8 cellular contexts compared by ENCODE assay signal in genomic region chr12:112303004-112303403, GRCh38.
DNase-seq lines count a peak whose midpoint lies in the region; ATAC-seq and TF ChIP-seq lines count a peak whose summit lies in the region.

No MANE protein-coding gene starts in this region.

- H3K36me3 ChIP-seq in MG63: no peaks in the 10 kb centered on the region; the same call in 1 of the 2 replicates
- H3K36me3 ChIP-seq in left ventricle myocardium inferior: peaks cover 31% of the 10 kb centered on the region

- peaks cover 0 to 13% (median under 1%) of the 10 kb centered on the region in 3 donors for H3K4me1 Mint-ChIP-seq in naive B cell

- H3K9me3 ChIP-seq in MG63 (no peaks in the 10 kb centered on the region), left ventricle myocardium inferior (replicated peaks) (no peaks in the 10 kb centered on the region)

- peak; percentile 99 for ATAC-seq in GM21619 (IDR thresholded peaks at IDR 0.05; ENCODE audit: unreplicated experiment)
- ATAC-seq in naive B cell (ENCODE audit: low read depth in 2 of 2): peak; percentile 35 to 52

- no peak for TF ChIP-seq CTCF in left ventricle myocardium inferior (IDR thresholded peaks at IDR 0.05; ENCODE audit: borderline replicate concordance)

- H3K4me3 Mint-ChIP-seq in naive B cell: no peak overlapping the region

- H3K27ac ChIP-seq in left ventricle myocardium inferior (replicated peaks): no peak overlapping the region

- DNase-seq in EH (ENCODE audit: low read depth) (peak; percentile 83), MG63 (peak; percentile 16), naive B cell (no peak), GF-D8 (lab: John Stamatoyannopoulos, UW) (no peak), left ventricle myocardium inferior (no peak), GOT3 (lab: John Stamatoyannopoulos, UW) (no peak)
- peak; percentile 18 for DNase-seq in activated effector memory CD4-positive, alpha-beta T cell treated with Interleukin-2 at 50 U/mL for 16 hours

- H3K4me3 ChIP-seq in MG63 (no peak overlapping the region), left ventricle myocardium inferior (no peak overlapping the region)

- H3K9me3 Mint-ChIP-seq in naive B cell: no peaks in the 10 kb centered on the region

- H3K36me3 Mint-ChIP-seq in naive B cell: peaks cover 14 to 18% of the 10 kb centered on the region in 2 donors

- no peaks in the 10 kb centered on the region for H3K27me3 Mint-ChIP-seq in naive B cell

- H3K27me3 ChIP-seq in MG63 (no peaks in the 10 kb centered on the region), left ventricle myocardium inferior (ENCODE audit: low read depth) (no peaks in the 10 kb centered on the region)

- intact Hi-C loops in left ventricle myocardium inferior (cut with micrococcal nuclease): no loop called here

- peaks cover 22% of the 10 kb centered on the region for H3K4me1 ChIP-seq in left ventricle myocardium inferior

- H3K27ac Mint-ChIP-seq in naive B cell: peak overlapping the region in 2 of 6 donors; percentile 69 to 76

Comparison
In these comparisons a context has a peak if more than half of its experiments do, and no peak if none do; other contexts are left out.
1. DNase-seq: peak in EH (single experiment), MG63 (single experiment) and activated effector memory CD4-positive, alpha-beta T cell treated with Interleukin-2 at 50 U/mL for 16 hours (single experiment); none in naive B cell (single experiment), GF-D8 (single experiment), left ventricle myocardium inferior (single experiment) and GOT3 (single experiment).